Comparison of ENCODE assay signal across 8 cellular contexts in genomic region chr12:27243804-27244679, GRCh38. TPM values are rescaled to one million over a fixed set of nuclear protein-coding genes. Genes with fewer than 3 reads are reported as not detected.
DNase-seq lines count a peak whose midpoint lies in the region; ATAC-seq, FAIRE-seq and TF ChIP-seq lines count a peak whose summit lies in the region.

Gene STK38L (plus strand): TSS chr12:27244286. CDS start chr12:27297721, 53,435 bp downstream.

- H3K36me3 Mint-ChIP-seq in progenitor cell of endocrine pancreas (ENCODE audit: insufficient read depth), result peaks cover 4% of the 10 kb centered on the region

- no peaks in the 10 kb centered on the region for H3K27me3 Mint-ChIP-seq in progenitor cell of endocrine pancreas

- H3K27ac Mint-ChIP-seq in progenitor cell of endocrine pancreas, result peak within 1 kb of the TSS; percentile 98

- peaks cover 30% of the 10 kb centered on the region for H3K4me1 Mint-ChIP-seq in progenitor cell of endocrine pancreas (ENCODE audit: low read depth)

- FAIRE-seq in GM12892 (lab: Jason Lieb, UNC), result peak; percentile 100

- intact Hi-C loops in T-helper 1 cell treated with Interleukin-12 subunit alpha and Interleukin-12 subunit beta and Interleukin-4 antibody, amounts not matched to agents 30 ng/mL and 1 ng/mL, for 36 hours (cut with micrococcal nuclease), result loop anchor here (1.0 to 5.0 kb wide), 12 partner anchors 33 to 946 kb away; partner anchors contain the start of genes CCDC91, FGFR1OP2, MED21 and MRPS35
- intact Hi-C loops in left cardiac atrium (cut with DNase I), result loop anchor here in 1 of 2 donors (5.0 to 10.0 kb wide), 2 partner anchors 52 to 99 kb away; no protein-coding TSS in a partner anchor

- TF ChIP-seq POLR2A in GM12892 (IDR thresholded peaks at IDR 0.05; ENCODE audit: low read depth, low read length), result peak; percentile 98

- ATAC-seq in HG02840 (IDR thresholded peaks at IDR 0.05; ENCODE audit: low FRiP score, unreplicated experiment) (peak; percentile 88), left cardiac atrium (peak; percentile 99)

- peak within 1 kb of the TSS; percentile 99 for H3K4me3 Mint-ChIP-seq in progenitor cell of endocrine pancreas (ENCODE audit: low read depth)

- DNase-seq in GM12892 (ENCODE audit: insufficient read length), result peak; percentile 66
- peak; percentile 96 for DNase-seq in NCI-H1436 (lab: John Stamatoyannopoulos, UW)
- peak; percentile 92 for DNase-seq in amniotic stem cell (lab: John Stamatoyannopoulos, UW)
- DNase-seq in left cardiac atrium, result peak; percentile 98
- peak; percentile 100 for DNase-seq in progenitor cell of endocrine pancreas (ENCODE audit: low spot score, unreplicated experiment)
- DNase-seq in ureter (ENCODE audit: low spot score), result peak; percentile 98

- peaks cover 10% of the 10 kb centered on the region for H3K9me3 Mint-ChIP-seq in progenitor cell of endocrine pancreas (ENCODE audit: low read depth)

- peak; percentile 50 for TF ChIP-seq CTCF in progenitor cell of endocrine pancreas (IDR thresholded peaks at IDR 0.05; ENCODE audit: unreplicated experiment)

RNA-seq across cellular contexts. Expression of gene STK38L, which starts in this region (rescaled TPM):
- 93.4 TPM for polyA plus RNA-seq in GM12892 (2012; ENCODE audit: missing spikeins)
- total RNA-seq in T-helper 1 cell treated with Interleukin-12 subunit alpha and Interleukin-12 subunit beta and Interleukin-4 antibody, amounts not matched to agents 30 ng/mL and 1 ng/mL, for 36 hours, result 24.6 and 26.3 TPM in 2 replicates
- total RNA-seq in left cardiac atrium (100 to 1,000 TPM in 1 of 2 donors, 10 to 100 TPM in 1; 70.6 to 135 TPM), progenitor cell of endocrine pancreas (145 and 149 TPM in 2 replicates), ureter (30.4 TPM)

Comparison
In these comparisons a context has a peak if more than half of its experiments do, and no peak if none do; other contexts are left out.
1. Peak in every context shown above with its lines: DNase-seq and ATAC-seq.